ENCODE assay signal across 1 cellular context in the genomic region with DNA sequence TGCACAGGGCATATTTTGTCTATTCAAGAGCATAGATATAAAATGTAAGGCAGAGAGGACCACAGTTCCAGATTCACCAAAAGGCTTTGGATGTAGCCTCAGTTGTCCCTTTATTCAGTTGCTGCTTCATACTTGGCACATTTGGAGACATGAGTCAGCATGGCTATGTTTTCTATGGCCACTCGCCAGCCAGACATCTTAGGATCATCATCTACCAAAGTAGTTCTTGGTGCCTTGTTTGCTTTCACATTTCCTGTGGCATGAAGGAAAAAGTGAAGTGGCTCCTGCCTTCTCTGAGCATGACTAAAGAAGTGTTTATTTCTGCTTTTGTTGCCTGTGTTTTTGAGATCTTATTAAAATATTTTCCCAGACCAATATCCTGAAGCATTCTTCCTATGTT.
TF ChIP-seq lines count a peak whose summit lies in the region.

No MANE protein-coding gene starts in this region.

TF ChIP-seq in SK-N-SH, 30 proteins besides CTCF, POLR2A, EP300 and RAD21 (continued from another document):
- TF ChIP-seq, protein P1, sequence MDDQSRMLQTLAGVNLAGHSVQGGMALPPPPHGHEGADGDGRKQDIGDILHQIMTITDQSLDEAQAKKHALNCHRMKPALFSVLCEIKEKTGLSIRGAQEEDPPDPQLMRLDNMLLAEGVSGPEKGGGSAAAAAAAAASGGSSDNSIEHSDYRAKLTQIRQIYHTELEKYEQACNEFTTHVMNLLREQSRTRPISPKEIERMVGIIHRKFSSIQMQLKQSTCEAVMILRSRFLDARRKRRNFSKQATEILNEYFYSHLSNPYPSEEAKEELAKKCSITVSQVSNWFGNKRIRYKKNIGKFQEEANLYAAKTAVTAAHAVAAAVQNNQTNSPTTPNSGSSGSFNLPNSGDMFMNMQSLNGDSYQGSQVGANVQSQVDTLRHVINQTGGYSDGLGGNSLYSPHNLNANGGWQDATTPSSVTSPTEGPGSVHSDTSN (IDR thresholded peaks at IDR 0.05): no peak
- TF ChIP-seq NRF1 (IDR thresholded peaks at IDR 0.05; ENCODE audit: low read depth, low read length) (no peak), TAF1 (IDR thresholded peaks at IDR 0.05; ENCODE audit: borderline replicate concordance, low read depth, low read length) (no peak), EZH2phosphoT487 (IDR thresholded peaks at IDR 0.05; ENCODE audit: borderline replicate concordance, low read depth) (no peak), TCF12 (IDR thresholded peaks at IDR 0.05) (peak; percentile 42; the same call in 1 of the 2 replicates)
- TF ChIP-seq, protein P2, sequence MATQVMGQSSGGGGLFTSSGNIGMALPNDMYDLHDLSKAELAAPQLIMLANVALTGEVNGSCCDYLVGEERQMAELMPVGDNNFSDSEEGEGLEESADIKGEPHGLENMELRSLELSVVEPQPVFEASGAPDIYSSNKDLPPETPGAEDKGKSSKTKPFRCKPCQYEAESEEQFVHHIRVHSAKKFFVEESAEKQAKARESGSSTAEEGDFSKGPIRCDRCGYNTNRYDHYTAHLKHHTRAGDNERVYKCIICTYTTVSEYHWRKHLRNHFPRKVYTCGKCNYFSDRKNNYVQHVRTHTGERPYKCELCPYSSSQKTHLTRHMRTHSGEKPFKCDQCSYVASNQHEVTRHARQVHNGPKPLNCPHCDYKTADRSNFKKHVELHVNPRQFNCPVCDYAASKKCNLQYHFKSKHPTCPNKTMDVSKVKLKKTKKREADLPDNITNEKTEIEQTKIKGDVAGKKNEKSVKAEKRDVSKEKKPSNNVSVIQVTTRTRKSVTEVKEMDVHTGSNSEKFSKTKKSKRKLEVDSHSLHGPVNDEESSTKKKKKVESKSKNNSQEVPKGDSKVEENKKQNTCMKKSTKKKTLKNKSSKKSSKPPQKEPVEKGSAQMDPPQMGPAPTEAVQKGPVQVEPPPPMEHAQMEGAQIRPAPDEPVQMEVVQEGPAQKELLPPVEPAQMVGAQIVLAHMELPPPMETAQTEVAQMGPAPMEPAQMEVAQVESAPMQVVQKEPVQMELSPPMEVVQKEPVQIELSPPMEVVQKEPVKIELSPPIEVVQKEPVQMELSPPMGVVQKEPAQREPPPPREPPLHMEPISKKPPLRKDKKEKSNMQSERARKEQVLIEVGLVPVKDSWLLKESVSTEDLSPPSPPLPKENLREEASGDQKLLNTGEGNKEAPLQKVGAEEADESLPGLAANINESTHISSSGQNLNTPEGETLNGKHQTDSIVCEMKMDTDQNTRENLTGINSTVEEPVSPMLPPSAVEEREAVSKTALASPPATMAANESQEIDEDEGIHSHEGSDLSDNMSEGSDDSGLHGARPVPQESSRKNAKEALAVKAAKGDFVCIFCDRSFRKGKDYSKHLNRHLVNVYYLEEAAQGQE (IDR thresholded peaks at IDR 0.05; ENCODE audit: low read depth, low read length): no peak
